In the genomic region with DNA sequence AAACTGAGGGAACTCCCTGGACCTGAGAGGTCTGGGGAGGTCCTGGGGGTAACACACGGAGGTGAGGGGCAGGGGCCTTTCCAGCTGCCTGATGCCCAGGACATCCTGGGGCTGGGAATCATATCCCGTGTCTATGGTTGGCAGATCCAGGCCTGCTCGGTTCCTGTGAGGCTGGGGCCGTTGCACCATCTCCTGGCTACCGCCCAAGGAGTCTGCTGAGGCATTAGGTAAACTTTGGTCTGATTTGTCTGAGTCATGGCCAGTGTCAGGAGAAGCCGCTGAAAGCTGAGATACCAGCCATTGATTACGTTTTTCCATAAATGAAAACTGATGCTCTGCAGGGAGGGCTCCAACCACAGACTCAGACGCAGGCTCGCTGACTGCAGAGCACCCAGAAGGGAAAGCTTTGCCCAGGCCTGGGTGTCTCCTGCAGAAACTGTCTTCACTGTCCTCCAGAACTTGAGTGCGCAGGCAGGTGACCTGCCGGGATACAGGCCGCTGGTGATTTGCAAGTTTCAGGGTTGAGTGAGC, we compare ENCODE assay signal across 10 cellular contexts. TPM values are rescaled to one million over a fixed set of nuclear protein-coding genes. Genes with fewer than 3 reads are reported as not detected.
A peak's percentile ranks its signal among the peaks of the same experiment; 100 is the strongest.
DNase-seq lines count a peak whose midpoint lies in the region; ATAC-seq and TF ChIP-seq lines count a peak whose summit lies in the region.
"Had no signal": no experiment of that assay in that cellular context is flagged by ENCODE, and none has a peak within 500 bp of the region (broad histone marks: within the 10 kb centered on the region; RNA-seq: fewer than 3 reads in every experiment).

No MANE protein-coding gene starts in this region.

- H3K9me3 ChIP-seq in IMR-90 (ENCODE audit: control insufficient read depth, insufficient read depth, low read length) (no peaks in the 10 kb centered on the region), upper lobe of left lung (no peaks in the 10 kb centered on the region)
- H3K9me3 ChIP-seq in CD8-positive, alpha-beta T cell (ENCODE audit: low read length) = no peaks in the 10 kb centered on the region

- no peaks in the 10 kb centered on the region for H3K9me3 Mint-ChIP-seq in CD8-positive, alpha-beta T cell
- H3K9me3 Mint-ChIP-seq in natural killer cell = no peaks in the 10 kb centered on the region
- H3K9me3 Mint-ChIP-seq: IgD-negative memory B cell; stimulated activated naive B cell treated with anti-CD40 and anti-IgM and Interleukin-4, amounts not matched to agents 10 μg/mL and 1 μg/mL and 100 μg/mL, for 72 hours had no signal

- no peaks in the 10 kb centered on the region for H4K20me1 ChIP-seq in IMR-90 (ENCODE audit: insufficient read depth, low read length)

- POLR2A ChIA-PET in IMR-90 (lab: Charles Lee; ENCODE audit: unreplicated experiment) = no interaction called here
- POLR2A ChIA-PET in CD8-positive, alpha-beta T cell (lab: Charles Lee) = no interaction called here

- peak overlapping the region; percentile 88 for H3K14ac ChIP-seq in IMR-90 (replicated peaks; ENCODE audit: low read depth, low read length)

- H3K4me2 ChIP-seq in IMR-90 (ENCODE audit: low read depth, low read length) = peak overlapping the region; percentile 51

- H2AFZ ChIP-seq in IMR-90 (replicated peaks; ENCODE audit: low read length, poor library complexity) = peak overlapping the region; percentile 82

- peak overlapping the region; percentile 97 for H3K4ac ChIP-seq in IMR-90 (ENCODE audit: low read depth, low read length)

- ATAC-seq in IMR-90 (ENCODE audit: low read depth) = peak; percentile 89
- ATAC-seq in left colon = peak; percentile 74
- ATAC-seq in upper lobe of left lung (ENCODE audit: low FRiP score in 2 of 2) = peak; percentile 87 to 92
- no peak for ATAC-seq in CD8-positive, alpha-beta T cell
- no peak for ATAC-seq in natural killer cell
- ATAC-seq: stimulated activated naive B cell treated with anti-CD40 and anti-IgM and Interleukin-4, amounts not matched to agents 10 μg/mL and 1 μg/mL and 100 μg/mL, for 72 hours had no signal

- H3K23ac ChIP-seq in IMR-90 (ENCODE audit: low read depth, low read length) = peak overlapping the region; percentile 87

- H3K27me3 ChIP-seq in IMR-90 (ENCODE audit: control insufficient read depth, insufficient read depth, low read length) (no peaks in the 10 kb centered on the region), upper lobe of left lung (no peaks in the 10 kb centered on the region)
- no peaks in the 10 kb centered on the region for H3K27me3 ChIP-seq in CD8-positive, alpha-beta T cell (ENCODE audit: insufficient read depth, low read length)

- H3K9ac ChIP-seq in IMR-90 (ENCODE audit: low read depth, low read length) = peak overlapping the region; percentile 58

- H3K56ac ChIP-seq in IMR-90 (ENCODE audit: extremely low read depth, insufficient read depth, low read length) = peak overlapping the region; percentile 80

- peak; percentile 62; the same call in 1 of the 2 replicates for TF ChIP-seq POLR2A in IMR-90 (IDR thresholded peaks at IDR 0.05; ENCODE audit: low read depth, low read length)
- TF ChIP-seq POLR2A in upper lobe of left lung (IDR thresholded peaks at IDR 0.05) = no peak

- peak overlapping the region; percentile 98 for H2AK9ac ChIP-seq in IMR-90 (replicated peaks; ENCODE audit: low read depth, low read length, poor library complexity)

- WGBS in IMR-90 (ENCODE audit: extremely low coverage in 2 of 2, insufficient read length in 1 of 2), 2 experiments = 0% methylated on average over 6 of the region's 12 CpGs; no CpG with 5 or more reads in 1 of the 2 experiments
- WGBS in upper lobe of left lung, 2 donors = 52 to 87% methylated on average over 3 to 12 of the region's 12 CpGs

- peak overlapping the region; percentile 95 for H2BK5ac ChIP-seq in IMR-90 (ENCODE audit: low read depth, low read length, poor library complexity, severe bottlenecking)

- H3K4me1 Mint-ChIP-seq in CD8-positive, alpha-beta T cell (ENCODE audit: low read depth) = peaks cover 42% of the 10 kb centered on the region
- H3K4me1 Mint-ChIP-seq in natural killer cell = peaks cover 13 to 21% of the 10 kb centered on the region in 2 donors

- H3K27me3 Mint-ChIP-seq in CD8-positive, alpha-beta T cell (ENCODE audit: low read depth) = no peaks in the 10 kb centered on the region
- H3K27me3 Mint-ChIP-seq in natural killer cell (ENCODE audit: low read depth in 2 of 2) = no peaks in the 10 kb centered on the region
- H3K27me3 Mint-ChIP-seq: IgD-negative memory B cell; stimulated activated naive B cell treated with anti-CD40 and anti-IgM and Interleukin-4, amounts not matched to agents 10 μg/mL and 1 μg/mL and 100 μg/mL, for 72 hours had no signal

- intact Hi-C loops in IMR-90 (cut with micrococcal nuclease) (loop anchor here (1.0 to 2.0 kb wide), 2 partner anchors 13 to 110 kb away; a partner anchor contains a TSS), left colon (cut with DNase I, micrococcal nuclease) (no loop called here), natural killer cell (cut with micrococcal nuclease) (no loop called here)
- intact Hi-C loops in CD8-positive, alpha-beta T cell (cut with DNase I, micrococcal nuclease) = no loop called here

- peak; percentile 25 for TF ChIP-seq RAD21 in IMR-90 (IDR thresholded peaks at IDR 0.05; ENCODE audit: low read length)

- CTCF ChIA-PET in IMR-90 (lab: Yijun Ruan, JAX) = no interaction called here
- CTCF ChIA-PET in CD8-positive, alpha-beta T cell (lab: Charles Lee) = no interaction called here

- H4K5ac ChIP-seq in IMR-90 (ENCODE audit: low read depth, low read length) = peak overlapping the region; percentile 89

- dilution Hi-C loops in IMR-90 (cut with HindIII; ENCODE audit: low sequenced_read_pairs, unreplicated experiment) = no loop called here

- H3K4me3 ChIP-seq in IMR-90 (ENCODE audit: insufficient read depth, low read depth, low read length) = no peak overlapping the region
- no peak overlapping the region for H3K4me3 ChIP-seq in upper lobe of left lung
- no peak overlapping the region for H3K4me3 ChIP-seq in CD8-positive, alpha-beta T cell (ENCODE audit: low read depth, low read length)

- H3K4me1 ChIP-seq in IMR-90 (ENCODE audit: control insufficient read depth, insufficient read depth, low read length) = peaks cover 29% of the 10 kb centered on the region
- peaks cover 39 to 55% (median 42%) of the 10 kb centered on the region in 4 donors for H3K4me1 ChIP-seq in upper lobe of left lung
- H3K4me1 ChIP-seq in CD8-positive, alpha-beta T cell (ENCODE audit: insufficient read depth, low read length) = peaks cover 5% of the 10 kb centered on the region

- DNase-seq in IMR-90 (peak; percentile 100), left colon (peak; percentile 72 to 86), upper lobe of left lung (peak; percentile 67 to 95), inferior parietal cortex (ENCODE audit: extremely low spot score) (no peak), NCI-H82 treated with DMSO at 0.1 percent for 48 hours (lab: John Stamatoyannopoulos, UW; ENCODE audit: unreplicated experiment) (no peak), natural killer cell (no peak)
- DNase-seq in CD8-positive, alpha-beta T cell = no peak
- DNase-seq: stimulated activated naive B cell treated with anti-CD40 and anti-IgM and Interleukin-4, amounts not matched to agents 10 μg/mL and 1 μg/mL and 100 μg/mL, for 72 hours had no signal

- H3K9me1 ChIP-seq in IMR-90 (ENCODE audit: insufficient read depth, low read length) = peaks cover 24% of the 10 kb centered on the region

- H3K36me3 Mint-ChIP-seq in CD8-positive, alpha-beta T cell = peaks cover 51% of the 10 kb centered on the region
- H3K36me3 Mint-ChIP-seq in natural killer cell = peaks cover 11% of the 10 kb centered on the region

- peaks cover 8 to 68% of the 10 kb centered on the region in 2 experiments for H3K79me1 ChIP-seq in IMR-90 (ENCODE audit: low read depth in 1 of 2, low read length in 2 of 2)

- no peak for TF ChIP-seq CTCF in IMR-90 (conservative IDR thresholded peaks at IDR 0.05; ENCODE audit: low read depth, low read length)
- TF ChIP-seq CTCF in upper lobe of left lung (IDR thresholded peaks at IDR 0.05) = no peak
- TF ChIP-seq CTCF in CD8-positive, alpha-beta T cell (IDR thresholded peaks at IDR 0.05) = no peak
- TF ChIP-seq CTCF in natural killer cell (IDR thresholded peaks at IDR 0.05) = no peak

- 0 out of 2 replicates have a peak, but pooled peaks cover 2% of the 10 kb centered on the region for H3K36me3 ChIP-seq in IMR-90 (ENCODE audit: control insufficient read depth, insufficient read depth, low read length)
- peaks cover 0 to 21% (median 1%) of the 10 kb centered on the region in 4 donors for H3K36me3 ChIP-seq in upper lobe of left lung
- H3K36me3 ChIP-seq in CD8-positive, alpha-beta T cell (ENCODE audit: insufficient read depth, low read length) = peaks cover 8% of the 10 kb centered on the region

- H3K4me3 Mint-ChIP-seq in CD8-positive, alpha-beta T cell = no peak overlapping the region
- no peak overlapping the region for H3K4me3 Mint-ChIP-seq in natural killer cell
- H3K4me3 Mint-ChIP-seq: IgD-negative memory B cell; stimulated activated naive B cell treated with anti-CD40 and anti-IgM and Interleukin-4, amounts not matched to agents 10 μg/mL and 1 μg/mL and 100 μg/mL, for 72 hours had no signal

- in situ Hi-C loops in IMR-90 (cut with MboI; ENCODE audit: low sequenced_read_pairs) = no loop called here

- peak in 2 of 4 donors; percentile 39 to 73 for TF ChIP-seq EP300 in upper lobe of left lung (IDR thresholded peaks at IDR 0.05)

- H3K27ac ChIP-seq in IMR-90 (ENCODE audit: insufficient read depth, low read length) (peak overlapping the region; percentile 93), angular gyrus (ENCODE audit: low read depth, low read length) (peak overlapping the region; percentile 67), upper lobe of left lung (peak overlapping the region; percentile 51 to 86 (median 64))
- H3K27ac ChIP-seq in CD8-positive, alpha-beta T cell (ENCODE audit: low read depth, low read length) = no peak overlapping the region

- H4K8ac ChIP-seq in IMR-90 (ENCODE audit: low read depth in 2 of 2, low read length in 2 of 2) = peak overlapping the region; percentile 66 to 96

- H3K27ac Mint-ChIP-seq in CD8-positive, alpha-beta T cell = no peak overlapping the region
- no peak overlapping the region for H3K27ac Mint-ChIP-seq in natural killer cell
- H3K27ac Mint-ChIP-seq: IgD-negative memory B cell; stimulated activated naive B cell treated with anti-CD40 and anti-IgM and Interleukin-4, amounts not matched to agents 10 μg/mL and 1 μg/mL and 100 μg/mL, for 72 hours had no signal

- peak overlapping the region; percentile 94 for H2BK20ac ChIP-seq in IMR-90 (ENCODE audit: low read depth, low read length)

- peak overlapping the region; percentile 97 for H2AK5ac ChIP-seq in IMR-90 (ENCODE audit: low read depth, low read length)

- H3K18ac ChIP-seq in IMR-90 (ENCODE audit: low read depth, low read length) = peak overlapping the region; percentile 92

- BruUV-seq in IMR-90 (replicated peaks; lab: Mats Ljungman, UMichigan) = no TSS peak

- peak overlapping the region; percentile 92; the same call in 2 of the 3 replicates for H2BK15ac ChIP-seq in IMR-90 (ENCODE audit: low read depth, low read length)

- H4K91ac ChIP-seq in IMR-90 (ENCODE audit: insufficient read depth, low read depth, low read length) = peak overlapping the region; percentile 99

- H2BK120ac ChIP-seq in IMR-90 (ENCODE audit: low read depth, low read length) = peak overlapping the region; percentile 98

RNA-seq across cellular contexts. Expression of a gene that starts 14.2 kb away (rescaled TPM):
- total RNA-seq in IMR-90 (2012; rRNA removed) (11.7 and 15.2 TPM in 2 replicates), left colon (10 to 100 TPM; 59.3 to 62.4 TPM), upper lobe of left lung (10 to 100 TPM; 29.2 to 38.0 (median 32.5) TPM), natural killer cell (10 to 100 TPM in 1 of 3 donors, 1 to 10 TPM in 2; 9.8 to 14.7 (median 9.9) TPM)
- 12.8 and 14.9 TPM in 2 replicates for polyA plus RNA-seq in IMR-90 (2012; rRNA removed)
- 12.6 and 14.2 TPM in 2 replicates for polyA plus RNA-seq in IMR-90 (2012; cell fraction: cytosol; rRNA removed)
- polyA plus RNA-seq in IMR-90 (2012; cell fraction: nucleus; rRNA removed; ENCODE audit: low replicate concordance) = 8.7 and 9.4 TPM in 2 replicates
- total RNA-seq in CD8-positive, alpha-beta T cell = 10 to 100 TPM; 24.7 to 26.1 TPM

Comparison
In these comparisons a context has a peak if more than half of its experiments do, and no peak if none do; other contexts are left out.
1. ATAC-seq: peak in IMR-90 (single experiment), left colon (single experiment) and upper lobe of left lung (2 of 2); none in CD8-positive, alpha-beta T cell (single experiment) and natural killer cell (0 of 3).
2. DNase-seq: peak in IMR-90 (single experiment), left colon (2 of 2) and upper lobe of left lung (2 of 2); none in inferior parietal cortex (single experiment), NCI-H82 treated with DMSO at 0.1 percent for 48 hours (single experiment), CD8-positive, alpha-beta T cell (0 of 7) and natural killer cell (single experiment).